Comparison of ENCODE assay signal across 1 cellular context in the genomic region with DNA sequence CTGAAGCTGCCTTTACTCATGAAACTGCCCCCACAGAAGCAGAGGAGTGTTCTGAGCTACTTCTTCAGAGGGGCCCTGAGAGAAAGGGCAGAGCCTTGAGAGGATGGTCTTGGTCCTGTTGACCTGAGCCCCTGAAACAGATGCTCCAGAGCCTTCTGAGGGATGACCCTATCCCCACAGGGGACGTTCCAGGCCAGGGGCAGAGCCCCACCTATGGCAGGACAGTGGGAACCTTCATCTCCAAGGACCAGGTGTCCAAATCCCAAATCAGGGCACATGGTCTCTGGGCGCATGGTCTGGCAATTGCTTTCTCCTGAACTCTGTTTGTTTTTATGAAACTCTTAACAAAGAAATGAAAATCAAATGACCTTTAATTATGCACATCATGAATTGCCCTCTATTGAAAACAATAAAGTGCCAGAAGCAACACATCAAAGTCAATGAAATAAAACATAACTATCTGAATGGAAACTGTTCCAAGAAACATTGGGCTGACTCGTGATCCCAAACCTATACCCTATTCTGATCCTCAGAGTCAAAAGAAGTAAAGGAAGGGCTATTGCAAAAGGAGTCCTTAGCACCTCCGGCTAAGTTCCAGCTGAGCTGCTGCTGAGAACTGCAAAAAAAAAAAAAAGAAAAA.
TF ChIP-seq lines count a peak whose summit lies in the region.

No MANE protein-coding gene starts in this region.

TF ChIP-seq in WTC11, 78 proteins besides CTCF, POLR2A, EP300 and RAD21 (continued from another document):
- TF ChIP-seq FOXP4 (CRISPR knock-in tag; IDR thresholded peaks at IDR 0.05) (no peak), HMGA2 (CRISPR knock-in tag; IDR thresholded peaks at IDR 0.05) (no peak), NFE2L1 (CRISPR knock-in tag; IDR thresholded peaks at IDR 0.05) (no peak), OVOL2 (CRISPR knock-in tag; IDR thresholded peaks at IDR 0.05; ENCODE audit: borderline replicate concordance) (no peak)
- TF ChIP-seq, protein P1, sequence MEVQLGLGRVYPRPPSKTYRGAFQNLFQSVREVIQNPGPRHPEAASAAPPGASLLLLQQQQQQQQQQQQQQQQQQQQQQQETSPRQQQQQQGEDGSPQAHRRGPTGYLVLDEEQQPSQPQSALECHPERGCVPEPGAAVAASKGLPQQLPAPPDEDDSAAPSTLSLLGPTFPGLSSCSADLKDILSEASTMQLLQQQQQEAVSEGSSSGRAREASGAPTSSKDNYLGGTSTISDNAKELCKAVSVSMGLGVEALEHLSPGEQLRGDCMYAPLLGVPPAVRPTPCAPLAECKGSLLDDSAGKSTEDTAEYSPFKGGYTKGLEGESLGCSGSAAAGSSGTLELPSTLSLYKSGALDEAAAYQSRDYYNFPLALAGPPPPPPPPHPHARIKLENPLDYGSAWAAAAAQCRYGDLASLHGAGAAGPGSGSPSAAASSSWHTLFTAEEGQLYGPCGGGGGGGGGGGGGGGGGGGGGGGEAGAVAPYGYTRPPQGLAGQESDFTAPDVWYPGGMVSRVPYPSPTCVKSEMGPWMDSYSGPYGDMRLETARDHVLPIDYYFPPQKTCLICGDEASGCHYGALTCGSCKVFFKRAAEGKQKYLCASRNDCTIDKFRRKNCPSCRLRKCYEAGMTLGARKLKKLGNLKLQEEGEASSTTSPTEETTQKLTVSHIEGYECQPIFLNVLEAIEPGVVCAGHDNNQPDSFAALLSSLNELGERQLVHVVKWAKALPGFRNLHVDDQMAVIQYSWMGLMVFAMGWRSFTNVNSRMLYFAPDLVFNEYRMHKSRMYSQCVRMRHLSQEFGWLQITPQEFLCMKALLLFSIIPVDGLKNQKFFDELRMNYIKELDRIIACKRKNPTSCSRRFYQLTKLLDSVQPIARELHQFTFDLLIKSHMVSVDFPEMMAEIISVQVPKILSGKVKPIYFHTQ (CRISPR knock-in tag; IDR thresholded peaks at IDR 0.05) = no peak
- TF ChIP-seq, protein P2, sequence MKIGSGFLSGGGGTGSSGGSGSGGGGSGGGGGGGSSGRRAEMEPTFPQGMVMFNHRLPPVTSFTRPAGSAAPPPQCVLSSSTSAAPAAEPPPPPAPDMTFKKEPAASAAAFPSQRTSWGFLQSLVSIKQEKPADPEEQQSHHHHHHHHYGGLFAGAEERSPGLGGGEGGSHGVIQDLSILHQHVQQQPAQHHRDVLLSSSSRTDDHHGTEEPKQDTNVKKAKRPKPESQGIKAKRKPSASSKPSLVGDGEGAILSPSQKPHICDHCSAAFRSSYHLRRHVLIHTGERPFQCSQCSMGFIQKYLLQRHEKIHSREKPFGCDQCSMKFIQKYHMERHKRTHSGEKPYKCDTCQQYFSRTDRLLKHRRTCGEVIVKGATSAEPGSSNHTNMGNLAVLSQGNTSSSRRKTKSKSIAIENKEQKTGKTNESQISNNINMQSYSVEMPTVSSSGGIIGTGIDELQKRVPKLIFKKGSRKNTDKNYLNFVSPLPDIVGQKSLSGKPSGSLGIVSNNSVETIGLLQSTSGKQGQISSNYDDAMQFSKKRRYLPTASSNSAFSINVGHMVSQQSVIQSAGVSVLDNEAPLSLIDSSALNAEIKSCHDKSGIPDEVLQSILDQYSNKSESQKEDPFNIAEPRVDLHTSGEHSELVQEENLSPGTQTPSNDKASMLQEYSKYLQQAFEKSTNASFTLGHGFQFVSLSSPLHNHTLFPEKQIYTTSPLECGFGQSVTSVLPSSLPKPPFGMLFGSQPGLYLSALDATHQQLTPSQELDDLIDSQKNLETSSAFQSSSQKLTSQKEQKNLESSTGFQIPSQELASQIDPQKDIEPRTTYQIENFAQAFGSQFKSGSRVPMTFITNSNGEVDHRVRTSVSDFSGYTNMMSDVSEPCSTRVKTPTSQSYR (CRISPR knock-in tag; IDR thresholded peaks at IDR 0.05) = no peak
- TF ChIP-seq, protein P3, sequence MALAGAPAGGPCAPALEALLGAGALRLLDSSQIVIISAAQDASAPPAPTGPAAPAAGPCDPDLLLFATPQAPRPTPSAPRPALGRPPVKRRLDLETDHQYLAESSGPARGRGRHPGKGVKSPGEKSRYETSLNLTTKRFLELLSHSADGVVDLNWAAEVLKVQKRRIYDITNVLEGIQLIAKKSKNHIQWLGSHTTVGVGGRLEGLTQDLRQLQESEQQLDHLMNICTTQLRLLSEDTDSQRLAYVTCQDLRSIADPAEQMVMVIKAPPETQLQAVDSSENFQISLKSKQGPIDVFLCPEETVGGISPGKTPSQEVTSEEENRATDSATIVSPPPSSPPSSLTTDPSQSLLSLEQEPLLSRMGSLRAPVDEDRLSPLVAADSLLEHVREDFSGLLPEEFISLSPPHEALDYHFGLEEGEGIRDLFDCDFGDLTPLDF (CRISPR knock-in tag; IDR thresholded peaks at IDR 0.05) = no peak
